17 cellular contexts compared by ENCODE assay signal in the genomic region with DNA sequence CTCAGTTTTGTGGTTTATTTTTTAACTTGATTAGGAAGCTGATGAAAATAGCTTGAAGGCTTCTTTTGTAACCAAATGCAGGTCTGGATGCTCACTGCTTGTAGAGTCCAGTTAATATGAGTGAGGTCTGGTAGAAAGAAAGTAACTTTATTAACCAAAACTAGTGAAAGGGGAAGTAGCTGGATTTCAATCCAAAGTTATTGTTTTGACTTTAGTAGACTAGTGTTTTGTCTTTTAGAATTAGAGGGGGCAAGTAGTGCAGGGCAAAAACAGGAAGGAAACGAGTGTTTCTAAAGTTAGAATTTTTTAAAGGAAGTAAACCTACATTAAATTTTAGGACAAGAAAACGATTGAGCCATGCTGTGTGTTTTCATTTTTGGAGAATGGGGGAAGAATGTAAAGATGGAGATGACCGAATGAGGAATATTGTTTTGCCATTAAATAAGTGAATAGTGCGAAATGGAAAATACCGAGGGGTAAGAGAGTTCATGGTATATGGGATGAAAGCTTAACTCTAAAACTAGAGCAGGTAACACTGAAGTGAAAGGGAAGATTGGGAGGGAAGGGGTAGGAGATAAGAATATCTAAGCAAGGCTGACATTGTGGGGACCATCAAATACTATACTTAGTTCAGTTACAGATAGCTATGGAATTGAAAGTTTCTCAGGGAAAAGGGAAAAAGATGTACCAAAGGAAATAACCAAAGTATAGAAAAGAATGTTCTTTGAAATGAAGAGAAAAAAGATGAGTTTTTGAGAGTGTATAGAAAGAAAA. TPM values are rescaled to one million over a fixed set of nuclear protein-coding genes. Genes with fewer than 3 reads are reported as not detected.
DNase-seq lines count a peak whose midpoint lies in the region; ATAC-seq and TF ChIP-seq lines count a peak whose summit lies in the region.
"Had no signal": no experiment of that assay in that cellular context is flagged by ENCODE, and none has a peak within 500 bp of the region (broad histone marks: within the 10 kb centered on the region; RNA-seq: fewer than 3 reads in every experiment).

No MANE protein-coding gene starts in this region.

- no peak overlapping the region for H3K4me3 Mint-ChIP-seq in activated CD8-positive, alpha-beta memory T cell treated with anti-CD3 and anti-CD28 coated beads, Interleukin-2, amount 10 ng/mL, durations not matched to agents 7 days and 5 days
- peak overlapping the region; percentile 20 for H3K4me3 Mint-ChIP-seq in activated CD8-positive, alpha-beta T cell treated with anti-CD3 and anti-CD28 coated beads for 36 hours
- no peak overlapping the region for H3K4me3 Mint-ChIP-seq in neural progenitor cell
- H3K4me3 Mint-ChIP-seq: neural crest cell had no signal

- peaks cover 8% of the 10 kb centered on the region for H4K20me1 ChIP-seq in neural progenitor cell (ENCODE audit: low read depth)

- POLR2A ChIA-PET in activated CD8-positive, alpha-beta T cell treated with anti-CD3 and anti-CD28 coated beads for 36 hours (lab: Charles Lee), result interaction anchor here (0.9 to 1.4 kb wide), 4 partner anchors 27 to 289 kb away, joined by 3 to 5 read pairs (median 3); a partner anchor contains a TSS

- no peak overlapping the region for H2AFZ ChIP-seq in neural progenitor cell (replicated peaks)

- H3K79me2 ChIP-seq in neural progenitor cell (ENCODE audit: low read depth), result no peaks in the 10 kb centered on the region

- no peak for DNase-seq in activated CD8-positive, alpha-beta memory T cell treated with anti-CD3 and anti-CD28 coated beads, Interleukin-2, amount 10 ng/mL, durations not matched to agents 7 days and 5 days
- no peak for DNase-seq in activated CD8-positive, alpha-beta memory T cell treated with anti-CD3 and anti-CD28 coated beads, Interleukin-2, amount 50 U/mL, for 4 hours
- DNase-seq in MV-4-11 (lab: John Stamatoyannopoulos, UW) (peak; percentile 94), pons (ENCODE audit: low spot score) (peak; percentile 43), sciatic nerve (ENCODE audit: low spot score) (no peak), NCI-H1436 (lab: John Stamatoyannopoulos, UW) (no peak), neural progenitor cell (ENCODE audit: low spot score) (no peak)
- DNase-seq in activated CD8-positive, alpha-beta T cell treated with anti-CD3 and anti-CD28 coated beads for 36 hours, result no peak
- DNase-seq: activated CD4-positive, alpha-beta T cell treated with anti-CD3 and anti-CD28 coated beads for 48 hours; amniotic stem cell; DMS79; foreskin keratinocyte; NCI-H1048; NCI-H510A; SHP77 treated with DMSO at 0.1 percent for 48 hours; upper lobe of left lung had no signal

- no peak overlapping the region for H3K27ac ChIP-seq in neural progenitor cell
- H3K27ac ChIP-seq: foreskin keratinocyte had no signal

- CTCF ChIA-PET in activated CD8-positive, alpha-beta memory T cell treated with anti-CD3 and anti-CD28 coated beads, Interleukin-2, amount 10 ng/mL, durations not matched to agents 7 days and 5 days (lab: Charles Lee), result interaction anchor here (0.6 to 1.9 kb wide), 11 partner anchors 9 to 78 kb away, joined by 3 to 5 read pairs (median 3); no protein-coding TSS in a partner anchor
- CTCF ChIA-PET in activated CD8-positive, alpha-beta T cell treated with anti-CD3 and anti-CD28 coated beads for 36 hours (lab: Charles Lee), result interaction anchor here (1.1 to 1.8 kb wide), 4 partner anchors 9 to 57 kb away, joined by 3 to 6 read pairs (median 5); a partner anchor contains a TSS

- no peaks in the 10 kb centered on the region for H3K27me3 ChIP-seq in neural progenitor cell
- H3K27me3 ChIP-seq: foreskin keratinocyte, upper lobe of left lung had no signal

- H3K4me1 ChIP-seq in neural progenitor cell, result no peaks in the 10 kb centered on the region
- H3K4me1 ChIP-seq: foreskin keratinocyte had no signal

- H3K9me3 ChIP-seq in neural progenitor cell (ENCODE audit: low read depth), result no peaks in the 10 kb centered on the region
- H3K9me3 ChIP-seq: upper lobe of left lung had no signal

- H3K9me3 Mint-ChIP-seq in activated CD8-positive, alpha-beta memory T cell treated with anti-CD3 and anti-CD28 coated beads, Interleukin-2, amount 10 ng/mL, durations not matched to agents 7 days and 5 days (ENCODE audit: low read depth), result no peaks in the 10 kb centered on the region
- no peaks in the 10 kb centered on the region for H3K9me3 Mint-ChIP-seq in activated CD8-positive, alpha-beta T cell treated with anti-CD3 and anti-CD28 coated beads for 36 hours
- no peaks in the 10 kb centered on the region for H3K9me3 Mint-ChIP-seq in neural progenitor cell
- H3K9me3 Mint-ChIP-seq: neural crest cell had no signal

- peaks cover 30% of the 10 kb centered on the region for H3K36me3 Mint-ChIP-seq in activated CD8-positive, alpha-beta memory T cell treated with anti-CD3 and anti-CD28 coated beads, Interleukin-2, amount 10 ng/mL, durations not matched to agents 7 days and 5 days
- H3K36me3 Mint-ChIP-seq in activated CD8-positive, alpha-beta T cell treated with anti-CD3 and anti-CD28 coated beads for 36 hours (ENCODE audit: low read depth), result peaks cover 29% of the 10 kb centered on the region
- no peaks in the 10 kb centered on the region for H3K36me3 Mint-ChIP-seq in neural progenitor cell

- no peak overlapping the region for H3K4me2 ChIP-seq in neural progenitor cell

- peak overlapping the region; percentile 41 for H3K27ac Mint-ChIP-seq in activated CD8-positive, alpha-beta memory T cell treated with anti-CD3 and anti-CD28 coated beads, Interleukin-2, amount 10 ng/mL, durations not matched to agents 7 days and 5 days
- H3K27ac Mint-ChIP-seq in activated CD8-positive, alpha-beta T cell treated with anti-CD3 and anti-CD28 coated beads for 36 hours, result peak overlapping the region; percentile 67
- H3K27ac Mint-ChIP-seq in neural progenitor cell, result no peak overlapping the region

- peaks cover 8% of the 10 kb centered on the region for H3F3A ChIP-seq in neural progenitor cell (ENCODE audit: low read depth)

- H3K27me3 Mint-ChIP-seq in activated CD8-positive, alpha-beta memory T cell treated with anti-CD3 and anti-CD28 coated beads, Interleukin-2, amount 10 ng/mL, durations not matched to agents 7 days and 5 days, result no peaks in the 10 kb centered on the region
- H3K27me3 Mint-ChIP-seq in activated CD8-positive, alpha-beta T cell treated with anti-CD3 and anti-CD28 coated beads for 36 hours, result no peaks in the 10 kb centered on the region
- no peaks in the 10 kb centered on the region for H3K27me3 Mint-ChIP-seq in neural progenitor cell (ENCODE audit: insufficient read depth, low read depth)

- peaks cover 7% of the 10 kb centered on the region for H3K36me3 ChIP-seq in neural progenitor cell

- intact Hi-C loops in activated CD8-positive, alpha-beta T cell treated with anti-CD3 and anti-CD28 coated beads for 36 hours (cut with micrococcal nuclease), result no loop called here
- intact Hi-C loops in sciatic nerve (cut with DNase I), result no loop called here

- peaks cover 16% of the 10 kb centered on the region for H3K4me1 Mint-ChIP-seq in activated CD8-positive, alpha-beta memory T cell treated with anti-CD3 and anti-CD28 coated beads, Interleukin-2, amount 10 ng/mL, durations not matched to agents 7 days and 5 days
- H3K4me1 Mint-ChIP-seq in activated CD8-positive, alpha-beta T cell treated with anti-CD3 and anti-CD28 coated beads for 36 hours (ENCODE audit: low read depth), result peaks cover 46% of the 10 kb centered on the region
- H3K4me1 Mint-ChIP-seq in neural progenitor cell, result peaks cover 21% of the 10 kb centered on the region

- TF ChIP-seq CTCF in activated CD8-positive, alpha-beta T cell treated with anti-CD3 and anti-CD28 coated beads for 36 hours (IDR thresholded peaks at IDR 0.05), result no peak
- TF ChIP-seq CTCF in neural progenitor cell (IDR thresholded peaks at IDR 0.05), result no peak

- no peak overlapping the region for H3K9ac ChIP-seq in neural progenitor cell

- no peak overlapping the region for H3K4me3 ChIP-seq in neural progenitor cell
- H3K4me3 ChIP-seq: upper lobe of left lung had no signal

- ATAC-seq in activated CD8-positive, alpha-beta memory T cell treated with anti-CD3 and anti-CD28 coated beads, Interleukin-2, amount 10 ng/mL, durations not matched to agents 7 days and 5 days, result no peak
- no peak for ATAC-seq in activated CD8-positive, alpha-beta T cell treated with anti-CD3 and anti-CD28 coated beads for 36 hours
- ATAC-seq in sciatic nerve, result no peak
- ATAC-seq: foreskin keratinocyte had no signal

RNA-seq across cellular contexts. Expression of a gene that starts 40.0 kb away (rescaled TPM):
- 10 to 100 TPM; 50.5 to 67.1 TPM for total RNA-seq in activated CD8-positive, alpha-beta memory T cell treated with anti-CD3 and anti-CD28 coated beads, Interleukin-2, amount 10 ng/mL, durations not matched to agents 7 days and 5 days
- 10 to 100 TPM; 57.1 to 58.6 TPM for total RNA-seq in activated CD8-positive, alpha-beta T cell treated with anti-CD3 and anti-CD28 coated beads for 36 hours
- total RNA-seq in sciatic nerve (58.2 TPM), neural progenitor cell (ENCODE audit: low replicate concordance) (48.8 and 64.2 TPM in 2 replicates)

RNA-seq across cellular contexts. Expression of a gene that starts 52.7 kb away (rescaled TPM):
- under 1 TPM; 0.56 to 0.85 TPM for total RNA-seq in activated CD8-positive, alpha-beta memory T cell treated with anti-CD3 and anti-CD28 coated beads, Interleukin-2, amount 10 ng/mL, durations not matched to agents 7 days and 5 days
- total RNA-seq in activated CD8-positive, alpha-beta T cell treated with anti-CD3 and anti-CD28 coated beads for 36 hours, result under 1 TPM; 0.34 to 0.63 TPM
- total RNA-seq in sciatic nerve (0.71 TPM), neural progenitor cell (ENCODE audit: low replicate concordance) (0.43 and 0.71 TPM in 2 replicates)

Comparison
In these comparisons a context has a peak if more than half of its experiments do, and no peak if none do; other contexts are left out.
1. DNase-seq: peak in MV-4-11 (single experiment) and pons (single experiment); none in activated CD8-positive, alpha-beta memory T cell treated with anti-CD3 and anti-CD28 coated beads, Interleukin-2, amount 10 ng/mL, durations not matched to agents 7 days and 5 days (single experiment), activated CD8-positive, alpha-beta memory T cell treated with anti-CD3 and anti-CD28 coated beads, Interleukin-2, amount 50 U/mL, for 4 hours (single experiment), activated CD8-positive, alpha-beta T cell treated with anti-CD3 and anti-CD28 coated beads for 36 hours (single experiment), sciatic nerve (single experiment), NCI-H1436 (single experiment) and neural progenitor cell (single experiment).